Comparison of ENCODE assay signal across 7 cellular contexts in the genomic region with DNA sequence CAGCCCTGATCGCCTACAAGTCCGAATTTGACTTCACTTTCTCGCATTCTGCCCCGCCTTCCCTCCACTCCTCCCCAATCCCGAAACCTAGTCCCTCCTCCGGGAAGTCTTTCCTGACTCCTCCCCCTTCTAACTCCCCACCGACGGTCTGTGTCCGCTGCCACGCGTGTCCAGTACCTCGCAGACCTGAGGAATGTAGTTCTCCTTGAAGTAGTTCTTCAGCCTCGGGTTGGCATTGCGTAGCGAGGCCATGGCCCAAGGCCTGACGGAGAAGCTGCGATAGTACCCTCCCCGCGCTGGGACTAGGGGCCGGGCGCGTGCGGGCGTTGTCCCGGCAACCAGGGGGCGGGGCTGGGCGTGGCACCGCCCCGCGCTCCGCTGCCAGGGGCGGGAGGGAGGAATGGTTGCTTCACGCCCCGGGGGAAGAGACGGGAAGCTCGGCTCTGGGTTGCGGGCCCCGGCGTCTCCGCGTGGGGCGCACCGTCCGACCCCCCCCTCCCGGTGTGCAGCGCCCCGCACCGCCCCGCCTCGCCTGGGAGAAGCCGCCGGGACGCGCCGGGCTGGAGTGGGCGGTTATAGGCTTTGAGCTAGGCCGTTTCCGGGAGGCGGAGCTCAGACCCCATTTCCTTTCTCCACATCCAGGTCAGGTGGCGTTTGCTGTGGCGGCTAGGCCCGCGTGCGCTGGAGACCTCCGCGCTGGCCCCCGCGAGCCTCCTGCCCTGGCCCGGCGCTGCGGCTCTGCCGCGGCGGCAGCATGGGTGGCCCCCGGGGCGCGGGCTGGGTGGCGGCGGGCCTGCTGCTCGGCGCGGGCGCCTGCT. TPM values are rescaled to one million over a fixed set of nuclear protein-coding genes. Genes with fewer than 3 reads are reported as not detected.
DNase-seq lines count a peak whose midpoint lies in the region; ATAC-seq, FAIRE-seq and TF ChIP-seq lines count a peak whose summit lies in the region.

A gene (plus strand): TSS at position 622 of the 818 bp plus-strand sequence. CDS start 133 bp downstream, at position 755.
A gene (minus strand): TSS at position 278 of the 818 bp plus-strand sequence.

- H3K4me3 ChIP-seq in astrocyte of the cerebellum (ENCODE audit: low read depth, low read length): peak within 1 kb of the TSS; percentile 86
- H3K4me3 ChIP-seq in hepatocyte: peak within 1 kb of the TSS; percentile 61
- H3K4me3 ChIP-seq in retinal pigment epithelial cell (ENCODE audit: low read length): peak within 1 kb of the TSS; percentile 89

- peaks cover 2% of the 10 kb centered on the region for H3K9me2 ChIP-seq in hepatocyte (replicated peaks; ENCODE audit: insufficient read depth)

- peaks cover 42% of the 10 kb centered on the region for H3K79me2 ChIP-seq in hepatocyte

- no peaks in the 10 kb centered on the region for H3K27me3 Mint-ChIP-seq in T-helper 2 cell treated with Interferon-gamma antibody and Interleukin-4, amounts not matched to agents 5 μg/mL and 100 μg/mL, for 36 hours (ENCODE audit: low read depth)

- peaks cover 6% of the 10 kb centered on the region for H3K36me3 Mint-ChIP-seq in T-helper 2 cell treated with Interferon-gamma antibody and Interleukin-4, amounts not matched to agents 5 μg/mL and 100 μg/mL, for 36 hours (ENCODE audit: low read depth)

- peak; percentile 90 for FAIRE-seq in GM18507 (lab: Jason Lieb, UNC)

- WGBS in hepatocyte (ENCODE audit: low lambda C conversion rate, missing lambda C conversion rate): 0% methylated on average over 37 of the region's 83 CpGs

- in situ Hi-C loops in astrocyte of the cerebellum (cut with HindIII; ENCODE audit: low sequenced_read_pairs): no loop called here

- H4K20me1 ChIP-seq in hepatocyte (ENCODE audit: insufficient read depth, poor library complexity, severe bottlenecking): no peaks in the 10 kb centered on the region

- H3K9me3 Mint-ChIP-seq in T-helper 2 cell treated with Interferon-gamma antibody and Interleukin-4, amounts not matched to agents 5 μg/mL and 100 μg/mL, for 36 hours: no peaks in the 10 kb centered on the region

- H3K27me3 ChIP-seq in hepatocyte: no peaks in the 10 kb centered on the region

- peak; percentile 9 for TF ChIP-seq CTCF in astrocyte of the cerebellum (IDR thresholded peaks at IDR 0.05; ENCODE audit: low read depth, low read length, missing control alignments)
- TF ChIP-seq CTCF in hepatocyte (IDR thresholded peaks at IDR 0.05; ENCODE audit: poor library complexity): peak; percentile 15
- no peak for TF ChIP-seq CTCF in retinal pigment epithelial cell (conservative IDR thresholded peaks at IDR 0.05; ENCODE audit: low read depth, low read length)

- no peaks in the 10 kb centered on the region for H3K9me3 ChIP-seq in hepatocyte (ENCODE audit: low read depth)

- ATAC-seq in HG02973 (IDR thresholded peaks at IDR 0.05; ENCODE audit: unreplicated experiment): peak; percentile 86

- peak within 1 kb of the TSS; percentile 78 for H3K4me2 ChIP-seq in hepatocyte

- H3K27ac ChIP-seq in hepatocyte: peak within 1 kb of the TSS; percentile 96

- H3K4me1 ChIP-seq in hepatocyte (ENCODE audit: insufficient read depth): peaks cover 7% of the 10 kb centered on the region

- DNase-seq in GM18507 (ENCODE audit: extremely low spot score, insufficient read length, low read depth) (peak; percentile 85), NCI-H187 treated with DMSO at 0.1 percent for 48 hours (lab: John Stamatoyannopoulos, UW) (peak; percentile 72), astrocyte of the cerebellum (ENCODE audit: low read depth) (peak; percentile 73), hepatocyte (ENCODE audit: low spot score) (peak; percentile 95), retinal pigment epithelial cell (ENCODE audit: low read depth) (peak; percentile 72)
- DNase-seq in T-helper 2 cell treated with Interferon-gamma antibody and Interleukin-4, amounts not matched to agents 5 μg/mL and 100 μg/mL, for 36 hours (ENCODE audit: low spot score): peak; percentile 89

- peak within 1 kb of the TSS; percentile 94 for H3K4me3 Mint-ChIP-seq in T-helper 2 cell treated with Interferon-gamma antibody and Interleukin-4, amounts not matched to agents 5 μg/mL and 100 μg/mL, for 36 hours

- peak within 1 kb of the TSS; percentile 89 for H3K27ac Mint-ChIP-seq in T-helper 2 cell treated with Interferon-gamma antibody and Interleukin-4, amounts not matched to agents 5 μg/mL and 100 μg/mL, for 36 hours

- H3K36me3 ChIP-seq in hepatocyte (replicated peaks; ENCODE audit: insufficient read depth, low read depth): no peaks in the 10 kb centered on the region

- H2AFZ ChIP-seq in hepatocyte: peak within 1 kb of the TSS; percentile 89

- peaks cover 22% of the 10 kb centered on the region for H3K4me1 Mint-ChIP-seq in T-helper 2 cell treated with Interferon-gamma antibody and Interleukin-4, amounts not matched to agents 5 μg/mL and 100 μg/mL, for 36 hours (ENCODE audit: low read depth)

RNA-seq across cellular contexts. Expression of the first gene that starts in this region (rescaled TPM):
- total RNA-seq in hepatocyte: 27.2 and 35.7 TPM in 2 replicates
- 28.5 and 33.5 TPM in 2 replicates for polyA plus RNA-seq in hepatocyte

RNA-seq across cellular contexts. Expression of the second gene that starts in this region (rescaled TPM):
- 1.8 and 3.3 TPM in 2 replicates for total RNA-seq in hepatocyte
- 0.10 and 0.30 TPM in 2 replicates for polyA plus RNA-seq in hepatocyte

Comparison
In these comparisons a context has a peak if more than half of its experiments do, and no peak if none do; other contexts are left out.
1. Peak in every context shown above with its lines: DNase-seq, ATAC-seq, H3K4me3 ChIP-seq and H3K27ac ChIP-seq.